9 cellular contexts compared by ENCODE assay signal in the genomic region with DNA sequence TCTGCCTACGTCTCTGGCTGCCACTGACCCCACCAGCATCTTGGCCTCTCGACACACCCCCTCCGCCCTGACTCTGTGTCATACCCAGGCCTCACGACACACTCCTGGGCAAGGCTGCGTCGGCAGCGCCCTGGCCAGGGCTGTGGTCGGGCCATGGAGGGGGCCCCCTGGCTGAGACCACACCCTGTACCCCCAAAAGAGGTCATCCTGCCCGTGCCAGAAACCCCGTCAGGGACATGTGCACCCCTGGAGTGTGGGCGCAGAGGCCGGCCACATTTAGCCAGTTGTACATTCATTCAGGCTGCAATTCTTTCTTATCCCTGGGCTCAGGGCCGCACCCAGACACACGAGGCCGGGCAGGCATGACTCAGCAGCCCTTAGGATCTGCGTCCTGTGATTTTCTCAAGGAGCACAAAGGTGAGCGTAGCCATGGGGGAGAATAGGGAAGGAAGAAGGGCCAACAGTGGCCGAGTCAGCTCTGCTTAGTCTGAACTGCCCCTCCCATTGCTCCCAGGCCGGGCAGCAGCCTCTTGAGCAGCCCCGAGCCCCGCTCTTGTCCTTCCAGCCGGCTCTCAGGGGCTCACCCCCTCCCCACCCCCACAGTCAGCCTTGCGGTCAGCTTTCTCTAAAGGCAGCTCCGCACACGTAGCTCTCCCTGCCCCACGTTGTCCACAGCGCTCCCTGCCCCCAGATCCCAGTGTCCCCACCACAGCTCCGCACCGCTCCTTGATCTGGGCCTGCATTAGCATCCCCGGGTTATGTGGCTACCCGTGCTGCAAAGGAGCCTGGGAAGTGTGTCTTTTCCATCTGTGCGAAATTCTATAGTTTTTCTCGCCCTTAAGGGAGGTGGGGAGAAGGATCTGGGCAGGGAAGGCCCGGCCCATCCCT. TPM values are rescaled to one million over a fixed set of nuclear protein-coding genes. Genes with fewer than 3 reads are reported as not detected.
DNase-seq lines count a peak whose midpoint lies in the region; ATAC-seq and TF ChIP-seq lines count a peak whose summit lies in the region.
"Had no signal": no experiment of that assay in that cellular context is flagged by ENCODE, and none has a peak within 500 bp of the region (broad histone marks: within the 10 kb centered on the region; RNA-seq: fewer than 3 reads in every experiment).

No MANE protein-coding gene starts in this region.

- no peak for ATAC-seq in activated CD8-positive, alpha-beta T cell treated with anti-CD3 and anti-CD28 coated beads, Interleukin-2, amount 10 ng/mL, durations not matched to agents 7 days and 5 days
- no peak for ATAC-seq in activated CD8-positive, alpha-beta T cell treated with anti-CD3 and anti-CD28 coated beads for 36 hours
- ATAC-seq in left colon: peak; percentile 86

- H3K27me3 Mint-ChIP-seq in activated CD8-positive, alpha-beta T cell treated with anti-CD3 and anti-CD28 coated beads, Interleukin-2, amount 10 ng/mL, durations not matched to agents 7 days and 5 days (ENCODE audit: low read depth): no peaks in the 10 kb centered on the region
- H3K27me3 Mint-ChIP-seq in activated CD8-positive, alpha-beta T cell treated with anti-CD3 and anti-CD28 coated beads for 36 hours: no peaks in the 10 kb centered on the region
- H3K27me3 Mint-ChIP-seq in brain: no peaks in the 10 kb centered on the region

- intact Hi-C loops in activated CD8-positive, alpha-beta T cell treated with anti-CD3 and anti-CD28 coated beads for 36 hours (cut with micrococcal nuclease): no loop called here
- intact Hi-C loops in left colon (cut with DNase I, micrococcal nuclease): no loop called here

- H3K9me3 Mint-ChIP-seq in activated CD8-positive, alpha-beta T cell treated with anti-CD3 and anti-CD28 coated beads, Interleukin-2, amount 10 ng/mL, durations not matched to agents 7 days and 5 days (ENCODE audit: insufficient read depth): no peaks in the 10 kb centered on the region
- peaks cover 2% of the 10 kb centered on the region for H3K9me3 Mint-ChIP-seq in activated CD8-positive, alpha-beta T cell treated with anti-CD3 and anti-CD28 coated beads for 36 hours
- peaks cover 0 to 4% (median 0%) of the 10 kb centered on the region in 5 experiments for H3K9me3 Mint-ChIP-seq in brain
- H3K9me3 Mint-ChIP-seq: IgD-negative memory B cell had no signal

- no peak for DNase-seq in activated CD8-positive, alpha-beta T cell treated with anti-CD3 and anti-CD28 coated beads, Interleukin-2, amount 10 ng/mL, durations not matched to agents 7 days and 5 days
- no peak for DNase-seq in activated CD8-positive, alpha-beta T cell treated with anti-CD3 and anti-CD28 coated beads for 36 hours
- peak; percentile 69 to 81 for DNase-seq in left colon
- DNase-seq in ureter (ENCODE audit: low spot score): peak; percentile 80
- DNase-seq in T-helper 2 cell: no peak
- DNase-seq in stimulated activated CD4-positive, alpha-beta T cell treated with anti-CD3 and anti-CD28 coated beads, Interleukin-4, amount 100 ng/mL, for 4 hours: no peak
- DNase-seq in stimulated activated CD4-positive, alpha-beta T cell treated with anti-CD3 and anti-CD28 coated beads, Interleukin-4, amount 100 ng/mL, for 1 hour: no peak

- POLR2A ChIA-PET in activated CD8-positive, alpha-beta T cell treated with anti-CD3 and anti-CD28 coated beads, Interleukin-2, amount 10 ng/mL, durations not matched to agents 7 days and 5 days (lab: Charles Lee): interaction anchor here (0.8 kb wide), 1 partner anchor 21 kb away, joined by 3 read pairs; the partner anchor contains the start of gene RRP1
- POLR2A ChIA-PET in activated CD8-positive, alpha-beta T cell treated with anti-CD3 and anti-CD28 coated beads for 36 hours (lab: Charles Lee): no interaction called here

- CTCF ChIA-PET in activated CD8-positive, alpha-beta T cell treated with anti-CD3 and anti-CD28 coated beads, Interleukin-2, amount 10 ng/mL, durations not matched to agents 7 days and 5 days (lab: Charles Lee): no interaction called here
- CTCF ChIA-PET in activated CD8-positive, alpha-beta T cell treated with anti-CD3 and anti-CD28 coated beads for 36 hours (lab: Charles Lee): no interaction called here

- no peak overlapping the region for H3K4me3 Mint-ChIP-seq in activated CD8-positive, alpha-beta T cell treated with anti-CD3 and anti-CD28 coated beads, Interleukin-2, amount 10 ng/mL, durations not matched to agents 7 days and 5 days
- no peak overlapping the region for H3K4me3 Mint-ChIP-seq in activated CD8-positive, alpha-beta T cell treated with anti-CD3 and anti-CD28 coated beads for 36 hours
- H3K4me3 Mint-ChIP-seq in brain: peak overlapping the region in 3 of 5 experiments; percentile 37 to 60 (median 46)

- peaks cover 15% of the 10 kb centered on the region for H3K36me3 Mint-ChIP-seq in activated CD8-positive, alpha-beta T cell treated with anti-CD3 and anti-CD28 coated beads, Interleukin-2, amount 10 ng/mL, durations not matched to agents 7 days and 5 days (ENCODE audit: low read depth)
- peaks cover 5% of the 10 kb centered on the region for H3K36me3 Mint-ChIP-seq in activated CD8-positive, alpha-beta T cell treated with anti-CD3 and anti-CD28 coated beads for 36 hours (ENCODE audit: low read depth)
- peaks cover 19% of the 10 kb centered on the region for H3K36me3 Mint-ChIP-seq in brain
- H3K36me3 Mint-ChIP-seq: IgD-negative memory B cell had no signal

- H3K4me1 Mint-ChIP-seq in activated CD8-positive, alpha-beta T cell treated with anti-CD3 and anti-CD28 coated beads, Interleukin-2, amount 10 ng/mL, durations not matched to agents 7 days and 5 days (ENCODE audit: low read depth): peaks cover 10% of the 10 kb centered on the region
- H3K4me1 Mint-ChIP-seq in activated CD8-positive, alpha-beta T cell treated with anti-CD3 and anti-CD28 coated beads for 36 hours (ENCODE audit: low read depth): peaks cover 4% of the 10 kb centered on the region
- H3K4me1 Mint-ChIP-seq in brain: peaks cover 39% of the 10 kb centered on the region

- no peak for TF ChIP-seq CTCF in activated CD8-positive, alpha-beta T cell treated with anti-CD3 and anti-CD28 coated beads for 36 hours (IDR thresholded peaks at IDR 0.05)
- TF ChIP-seq CTCF in brain (conservative IDR thresholded peaks at IDR 0.05): no peak

- H3K27ac Mint-ChIP-seq in activated CD8-positive, alpha-beta T cell treated with anti-CD3 and anti-CD28 coated beads, Interleukin-2, amount 10 ng/mL, durations not matched to agents 7 days and 5 days: peak overlapping the region; percentile 25
- H3K27ac Mint-ChIP-seq in activated CD8-positive, alpha-beta T cell treated with anti-CD3 and anti-CD28 coated beads for 36 hours: no peak overlapping the region
- H3K27ac Mint-ChIP-seq in brain: peak overlapping the region; percentile 57 to 96 (median 88)

RNA-seq across cellular contexts. Expression of gene CSTB, which starts 7.9 kb away (rescaled TPM):
- total RNA-seq in activated CD8-positive, alpha-beta T cell treated with anti-CD3 and anti-CD28 coated beads, Interleukin-2, amount 10 ng/mL, durations not matched to agents 7 days and 5 days: 10 to 100 TPM; 50.2 to 54.4 TPM
- 10 to 100 TPM; 18.6 to 20.7 TPM for total RNA-seq in activated CD8-positive, alpha-beta T cell treated with anti-CD3 and anti-CD28 coated beads for 36 hours
- polyA plus RNA-seq in brain (ENCODE audit: insufficient read depth, low read depth, low replicate concordance): 63.4 TPM
- total RNA-seq in left colon (10 to 100 TPM; 69.1 to 74.4 TPM), ureter (181 TPM)

RNA-seq across cellular contexts. Expression of gene RRP1, which starts 21.2 kb away (rescaled TPM):
- 10 to 100 TPM; 32.8 to 34.4 TPM for total RNA-seq in activated CD8-positive, alpha-beta T cell treated with anti-CD3 and anti-CD28 coated beads, Interleukin-2, amount 10 ng/mL, durations not matched to agents 7 days and 5 days
- 10 to 100 TPM; 61.1 to 62.9 TPM for total RNA-seq in activated CD8-positive, alpha-beta T cell treated with anti-CD3 and anti-CD28 coated beads for 36 hours
- polyA plus RNA-seq in brain (ENCODE audit: insufficient read depth, low read depth, low replicate concordance): 27.4 TPM
- total RNA-seq in left colon (10 to 100 TPM; 13.0 to 18.5 TPM), ureter (32.0 TPM)

RNA-seq across cellular contexts. Expression of gene PDXK, which starts 49.3 kb away (rescaled TPM):
- 100 to 1,000 TPM in 1 of 2 experiments, 10 to 100 TPM in 1; 94.5 to 100 TPM for total RNA-seq in activated CD8-positive, alpha-beta T cell treated with anti-CD3 and anti-CD28 coated beads, Interleukin-2, amount 10 ng/mL, durations not matched to agents 7 days and 5 days
- 100 to 1,000 TPM; 118 to 122 TPM for total RNA-seq in activated CD8-positive, alpha-beta T cell treated with anti-CD3 and anti-CD28 coated beads for 36 hours
- polyA plus RNA-seq in brain (ENCODE audit: insufficient read depth, low read depth, low replicate concordance): 83.2 TPM
- total RNA-seq in left colon (100 to 1,000 TPM; 144 to 188 TPM), ureter (137 TPM)

Comparison
In these comparisons a context has a peak if more than half of its experiments do, and no peak if none do; other contexts are left out.
1. DNase-seq: peak in left colon (2 of 2) and ureter (single experiment); none in activated CD8-positive, alpha-beta T cell treated with anti-CD3 and anti-CD28 coated beads, Interleukin-2, amount 10 ng/mL, durations not matched to agents 7 days and 5 days (single experiment), activated CD8-positive, alpha-beta T cell treated with anti-CD3 and anti-CD28 coated beads for 36 hours (single experiment), T-helper 2 cell (0 of 5), stimulated activated CD4-positive, alpha-beta T cell treated with anti-CD3 and anti-CD28 coated beads, Interleukin-4, amount 100 ng/mL, for 4 hours (0 of 2) and stimulated activated CD4-positive, alpha-beta T cell treated with anti-CD3 and anti-CD28 coated beads, Interleukin-4, amount 100 ng/mL, for 1 hour (single experiment).
2. H3K4me3 Mint-ChIP-seq: peak in brain (3 of 5); none in activated CD8-positive, alpha-beta T cell treated with anti-CD3 and anti-CD28 coated beads, Interleukin-2, amount 10 ng/mL, durations not matched to agents 7 days and 5 days (single experiment) and activated CD8-positive, alpha-beta T cell treated with anti-CD3 and anti-CD28 coated beads for 36 hours (single experiment).